10 cellular contexts compared by ENCODE assay signal in genomic region chr5:172380992-172381643, GRCh38.
DNase-seq lines count a peak whose midpoint lies in the region; ATAC-seq and TF ChIP-seq lines count a peak whose summit lies in the region.
"Had no signal": no experiment of that assay in that cellular context is flagged by ENCODE, and none has a peak within 500 bp of the region (broad histone marks: within the 10 kb centered on the region; RNA-seq: fewer than 3 reads in every experiment).

No MANE protein-coding gene starts in this region.

- TF ChIP-seq POLR2A in uterus (IDR thresholded peaks at IDR 0.05) = no peak
- no peak for TF ChIP-seq POLR2A in erythroblast (IDR thresholded peaks at IDR 0.05; ENCODE audit: low read length)

- no peak for TF ChIP-seq CTCF in mammary epithelial cell (conservative IDR thresholded peaks at IDR 0.05 in 1 of 2, IDR thresholded peaks at IDR 0.05 in 1 of 2; ENCODE audit: extremely low read depth in 1 of 2, insufficient read depth in 1 of 2, low read depth in 1 of 2, low read length in 2 of 2)
- TF ChIP-seq CTCF in uterus (IDR thresholded peaks at IDR 0.05) = no peak
- TF ChIP-seq CTCF in foreskin keratinocyte (conservative IDR thresholded peaks at IDR 0.05) = no peak

- H3K4me2 ChIP-seq in mammary epithelial cell (ENCODE audit: insufficient read depth, low read depth, low read length) = no peak overlapping the region

- no peak overlapping the region for H3K4me3 ChIP-seq in mammary epithelial cell (replicated peaks in 1 of 3; ENCODE audit: insufficient read depth in 1 of 3, low read depth in 2 of 3, low read length in 3 of 3)
- H3K4me3 ChIP-seq in uterus = no peak overlapping the region

- DNase-seq in T47D (ENCODE audit: low read depth in 1 of 2, low spot score in 1 of 2) = peak; percentile 35 to 74
- no peak for DNase-seq in mammary epithelial cell
- peak; percentile 78 for DNase-seq in cerebellar cortex (ENCODE audit: low spot score)
- DNase-seq in medulla oblongata (ENCODE audit: extremely low spot score) = peak; percentile 82
- DNase-seq in uterus = peak; percentile 62 to 64
- no peak for DNase-seq in erythroblast (lab: John Stamatoyannopoulos, UW)
- no peak for DNase-seq in ecto neural progenitor cell (ENCODE audit: low spot score)
- DNase-seq in foreskin keratinocyte = no peak
- DNase-seq: endodermal cell, NCI-H748 treated with DMSO at 0.1 percent for 48 hours had no signal

- WGBS in mammary epithelial cell (ENCODE audit: low coverage, missing lambda C conversion rate) = 61% methylated on average over 21 of the region's 21 CpGs

- no peaks in the 10 kb centered on the region for H4K20me1 ChIP-seq in mammary epithelial cell (ENCODE audit: insufficient read depth, low read length)

- ATAC-seq in foreskin keratinocyte = no peak

- BruUV-seq in mammary epithelial cell (replicated peaks; lab: Mats Ljungman, UMichigan) = no TSS peak

- in situ Hi-C loops in T47D (cut with HindIII; ENCODE audit: low pct_unique_long_range_greater_than_20kb, low sequenced_read_pairs) = no loop called here
- in situ Hi-C loops in mammary epithelial cell (cut with MboI; ENCODE audit: low sequenced_read_pairs in 2 of 2) = no loop called here

- H3K4me1 ChIP-seq in mammary epithelial cell (ENCODE audit: insufficient read depth, low read length) (peaks cover 14% of the 10 kb centered on the region), uterus (no peaks in the 10 kb centered on the region), foreskin keratinocyte (peaks cover 12% of the 10 kb centered on the region)

- no peak overlapping the region for H2AFZ ChIP-seq in mammary epithelial cell (ENCODE audit: low read depth, low read length)

- H3K9me3 ChIP-seq in mammary epithelial cell (replicated peaks; ENCODE audit: insufficient read depth, low read length) (no peaks in the 10 kb centered on the region), uterus (no peaks in the 10 kb centered on the region)

- dilution Hi-C loops in mammary epithelial cell (cut with HindIII; ENCODE audit: low sequenced_read_pairs) = loop anchor here (5.0 kb wide), 1 partner anchor 101 kb away; no protein-coding TSS in a partner anchor

- intact Hi-C loops in mammary epithelial cell (cut with micrococcal nuclease) (loop anchor here (5.0 kb wide), 1 partner anchor 71 kb away; the partner anchor contains the start of gene SH3PXD2B), uterus (cut with DNase I; ENCODE audit: low total_unique reads) (no loop called here)

- no peaks in the 10 kb centered on the region for H3K36me3 ChIP-seq in mammary epithelial cell (ENCODE audit: insufficient read depth, low read length)
- no peaks in the 10 kb centered on the region for H3K36me3 ChIP-seq in uterus

- H3K27ac ChIP-seq in mammary epithelial cell (ENCODE audit: insufficient read depth, low read depth, low read length) (no peak overlapping the region), uterus (peak overlapping the region; percentile 17 to 30), foreskin keratinocyte (no peak overlapping the region)

- H3K27me3 ChIP-seq in mammary epithelial cell (ENCODE audit: insufficient read depth, low read length) (no peaks in the 10 kb centered on the region), uterus (no peaks in the 10 kb centered on the region), foreskin keratinocyte (no peaks in the 10 kb centered on the region)

- H3K9ac ChIP-seq in mammary epithelial cell (ENCODE audit: insufficient read depth, low read length) = no peak overlapping the region

- no peaks in the 10 kb centered on the region for H3K79me2 ChIP-seq in mammary epithelial cell (ENCODE audit: insufficient read depth, low read length)

- CTCF ChIA-PET in mammary epithelial cell (lab: Charles Lee; ENCODE audit: low non-redundant PET) = no interaction called here

Comparison
In these comparisons a context has a peak if more than half of its experiments do, and no peak if none do; other contexts are left out.
1. DNase-seq: peak in T47D (2 of 2), cerebellar cortex (single experiment), medulla oblongata (single experiment) and uterus (2 of 2); none in mammary epithelial cell (single experiment), erythroblast (0 of 2), ecto neural progenitor cell (single experiment) and foreskin keratinocyte (0 of 2).
2. H3K27ac ChIP-seq: peak in uterus (2 of 2); none in mammary epithelial cell (single experiment) and foreskin keratinocyte (single experiment).